33 cellular contexts compared by ENCODE assay signal in genomic region chr3:39319249-39319648, GRCh38. TPM values are rescaled to one million over a fixed set of nuclear protein-coding genes. Genes with fewer than 3 reads are reported as not detected.
"Had no signal": no experiment of that assay in that cellular context is flagged by ENCODE, and none has a peak within 500 bp of the region (broad histone marks: within the 10 kb centered on the region; RNA-seq: fewer than 3 reads in every experiment).

No MANE protein-coding gene starts in this region.

- H3K27me3 ChIP-seq: stomach, suprapubic skin, testis, thyroid gland, tibial artery, tibial nerve, transverse colon, upper lobe of left lung, upper lobe of right lung, uterus, vagina had no signal

- FAIRE-seq: urothelium cell line had no signal

- H3K9me3 ChIP-seq: testis, thoracic aorta, thyroid gland, transverse colon, uterus, vagina had no signal

- H3K4me1 Mint-ChIP-seq: stimulated activated memory B cell treated with anti-CD40 and anti-IgM and Interleukin-4, amounts not matched to agents 10 μg/mL and 1 μg/mL and 100 μg/mL, for 72 hours; stimulated activated naive B cell treated with anti-CD40 and anti-IgM and Interleukin-4, amounts not matched to agents 10 μg/mL and 1 μg/mL and 100 μg/mL, for 72 hours had no signal

- H3K36me3 Mint-ChIP-seq: stimulated activated effector memory CD8-positive, alpha-beta T cell treated with anti-CD3 and anti-CD28 coated beads, Interleukin-12 subunit alpha, Interleukin-12 subunit beta, amount 100 ng/mL, for 72 hours; type B pancreatic cell had no signal

- H3K27ac Mint-ChIP-seq: stimulated activated effector memory CD8-positive, alpha-beta T cell treated with anti-CD3 and anti-CD28 coated beads, Interleukin-12 subunit alpha, Interleukin-12 subunit beta, amount 100 ng/mL, for 72 hours; stimulated activated memory B cell treated with anti-CD40 and anti-IgM and Interleukin-4, amounts not matched to agents 10 μg/mL and 1 μg/mL and 100 μg/mL, for 72 hours; stimulated activated naive B cell treated with anti-CD40 and anti-IgM and Interleukin-4, amounts not matched to agents 10 μg/mL and 1 μg/mL and 100 μg/mL, for 72 hours; stimulated activated naive CD8-positive, alpha-beta T cell treated with anti-CD3 and anti-CD28 coated beads, Interleukin-15, amount 100 ng/mL, for 72 hours; stimulated activated naive CD8-positive, alpha-beta T cell treated with anti-CD3 and anti-CD28 coated beads, Interleukin-15, Interleukin-2, amounts not matched to agents 100 ng/mL and 50 ng/mL, for 24 hours; type B pancreatic cell had no signal

- ATAC-seq: stimulated activated effector memory CD8-positive, alpha-beta T cell treated with anti-CD3 and anti-CD28 coated beads, Interleukin-12 subunit alpha, Interleukin-12 subunit beta, amount 100 ng/mL, for 72 hours; stimulated activated memory B cell treated with anti-CD40 and anti-IgM and Interleukin-4, amounts not matched to agents 10 μg/mL and 1 μg/mL and 100 μg/mL, for 72 hours; stimulated activated naive B cell treated with anti-CD40 and anti-IgM and Interleukin-4, amounts not matched to agents 10 μg/mL and 1 μg/mL and 100 μg/mL, for 72 hours; stimulated activated naive CD8-positive, alpha-beta T cell treated with anti-CD3 and anti-CD28 coated beads, Interleukin-15, amount 100 ng/mL, for 72 hours; stimulated activated naive CD8-positive, alpha-beta T cell treated with anti-CD3 and anti-CD28 coated beads, Interleukin-15, Interleukin-2, amounts not matched to agents 100 U/mL and 50 U/mL, for 24 hours; upper lobe of right lung had no signal

- H3K36me3 ChIP-seq: stomach, suprapubic skin, thoracic aorta, thyroid gland, tibial artery, tibial nerve, transverse colon, upper lobe of left lung, upper lobe of right lung, uterus, vagina had no signal

- H3K4me3 ChIP-seq: stomach, suprapubic skin, testis, thoracic aorta, thyroid gland, tibial artery, tibial nerve, transverse colon, upper lobe of left lung, upper lobe of right lung, uterus, vagina had no signal

- H3K27ac ChIP-seq: stomach, suprapubic skin, testis, thoracic aorta, thyroid gland, tibial artery, tibial nerve, upper lobe of left lung, upper lobe of right lung, uterus, vagina had no signal

- H3K4me1 ChIP-seq: suprapubic skin, testis, thyroid gland, tibial artery, tibial nerve, upper lobe of left lung, upper lobe of right lung, uterus, vagina had no signal

- H3K27me3 Mint-ChIP-seq: stimulated activated memory B cell treated with anti-CD40 and anti-IgM and Interleukin-4, amounts not matched to agents 10 μg/mL and 1 μg/mL and 100 μg/mL, for 72 hours had no signal

- H3K4me3 Mint-ChIP-seq: stimulated activated effector memory CD8-positive, alpha-beta T cell treated with anti-CD3 and anti-CD28 coated beads, Interleukin-12 subunit alpha, Interleukin-12 subunit beta, amount 100 ng/mL, for 72 hours; stimulated activated memory B cell treated with anti-CD40 and anti-IgM and Interleukin-4, amounts not matched to agents 10 μg/mL and 1 μg/mL and 100 μg/mL, for 72 hours; stimulated activated naive B cell treated with anti-CD40 and anti-IgM and Interleukin-4, amounts not matched to agents 10 μg/mL and 1 μg/mL and 100 μg/mL, for 72 hours; stimulated activated naive CD8-positive, alpha-beta T cell treated with anti-CD3 and anti-CD28 coated beads, Interleukin-15, amount 100 ng/mL, for 72 hours; stimulated activated naive CD8-positive, alpha-beta T cell treated with anti-CD3 and anti-CD28 coated beads, Interleukin-15, Interleukin-2, amounts not matched to agents 100 ng/mL and 50 ng/mL, for 24 hours; type B pancreatic cell had no signal

- DNase-seq: stimulated activated CD4-positive, alpha-beta T cell treated with anti-CD3 and anti-CD28 coated beads, Interleukin-2, amount 100 ng/mL, for 48 hours; stimulated activated CD4-positive, alpha-beta T cell treated with anti-CD3 and anti-CD28 coated beads, Interleukin-4, amount 100 ng/mL, for 1 hour; stimulated activated CD4-positive, alpha-beta T cell treated with anti-CD3 and anti-CD28 coated beads, Interleukin-4, amount 100 ng/mL, for 24 hours; stimulated activated CD4-positive, alpha-beta T cell treated with anti-CD3 and anti-CD28 coated beads, Interleukin-4, amount 100 ng/mL, for 4 hours; stimulated activated CD8-positive, alpha-beta memory T cell treated with anti-CD3 and anti-CD28 coated beads, Interleukin-4, amount 100 ng/mL, for 48 hours; stimulated activated naive B cell treated with anti-CD40 and anti-IgM and Interleukin-4, amounts not matched to agents 10 μg/mL and 1 μg/mL and 100 μg/mL, for 72 hours; stimulated activated naive CD4-positive, alpha-beta T cell; stimulated activated naive CD4-positive, alpha-beta T cell treated with Interleukin-2 at 50 U/mL for 16 hours; stimulated activated naive CD8-positive, alpha-beta T cell treated with anti-CD3 and anti-CD28 coated beads, Interleukin-15, amount 100 ng/mL, for 72 hours; stimulated activated naive CD8-positive, alpha-beta T cell treated with anti-CD3 and anti-CD28 coated beads, Interleukin-15, Interleukin-2, amounts not matched to agents 100 U/mL and 50 U/mL, for 24 hours; stomach; substantia nigra; testis; thyroid gland; tibial artery; transverse colon; trophoblast cell; upper lobe of left lung; upper lobe of right lung; uterus had no signal

RNA-seq across cellular contexts. Expression of gene CCR8, which starts 10.3 kb away (rescaled TPM):
- total RNA-seq: stomach, subcutaneous adipose tissue, suprapubic skin, temporal lobe, testis, thoracic aorta, thyroid gland, tibial nerve, transverse colon, upper lobe of left lung, upper lobe of right lung, ureter, urinary bladder, uterus, vagina had no signal
- polyA plus RNA-seq: stomach, urinary bladder had no signal

RNA-seq across cellular contexts. Expression of gene CX3CR1, which starts 39.4 kb away (rescaled TPM):
- total RNA-seq: vagina had no signal
